ENCODE assay signal across 11 cellular contexts in the genomic region with DNA sequence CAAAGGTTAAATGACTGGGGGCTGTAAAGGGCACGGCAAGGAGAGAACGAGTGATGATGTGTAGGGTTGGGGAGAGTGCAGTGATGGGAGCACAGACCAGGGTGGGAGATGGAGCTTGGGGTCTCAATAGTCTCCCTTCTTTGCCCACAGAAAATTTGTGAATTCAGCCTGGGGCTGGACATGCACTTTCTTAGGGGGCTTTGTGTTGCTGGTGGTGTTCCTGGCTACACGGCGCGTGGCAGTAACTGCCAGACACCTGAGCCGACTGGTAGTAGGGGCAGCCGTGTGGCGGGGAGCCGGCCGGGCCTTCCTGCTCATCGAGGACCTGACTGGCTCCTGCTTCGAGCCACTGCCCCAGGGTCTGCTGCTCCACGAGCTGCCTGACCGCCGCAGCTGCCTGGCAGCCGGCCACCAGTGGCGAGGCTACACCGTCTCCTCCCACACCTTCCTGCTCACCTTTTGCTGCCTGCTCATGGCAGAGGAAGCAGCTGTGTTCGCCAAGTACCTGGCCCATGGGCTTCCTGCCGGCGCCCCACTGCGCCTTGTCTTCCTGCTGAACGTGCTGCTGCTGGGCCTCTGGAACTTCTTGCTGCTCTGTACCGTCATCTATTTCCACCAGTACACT. TPM values are rescaled to one million over a fixed set of nuclear protein-coding genes. Genes with fewer than 3 reads are reported as not detected.
DNase-seq lines count a peak whose midpoint lies in the region.
"Had no signal": no experiment of that assay in that cellular context is flagged by ENCODE, and none has a peak within 500 bp of the region (broad histone marks: within the 10 kb centered on the region; RNA-seq: fewer than 3 reads in every experiment).

No MANE protein-coding gene starts in this region.

- peaks cover 28% of the 10 kb centered on the region for H3K4me1 ChIP-seq in effector memory CD4-positive, alpha-beta T cell (ENCODE audit: control insufficient read depth, insufficient read depth, low read length, poor library complexity, severe bottlenecking)

- no peak overlapping the region for H3K4me3 Mint-ChIP-seq in T-helper 1 cell treated with Interleukin-12 subunit alpha and Interleukin-12 subunit beta and Interleukin-4 antibody, amounts not matched to agents 30 μg/mL and 1 μg/mL, for 36 hours
- H3K4me3 Mint-ChIP-seq: immature natural killer cell had no signal

- H3K9me3 ChIP-seq in effector memory CD4-positive, alpha-beta T cell (ENCODE audit: control insufficient read depth, low read length), result no peaks in the 10 kb centered on the region
- H3K9me3 ChIP-seq: sigmoid colon, tibial artery had no signal

- no peaks in the 10 kb centered on the region for H3K27me3 Mint-ChIP-seq in T-helper 1 cell treated with Interleukin-12 subunit alpha and Interleukin-12 subunit beta and Interleukin-4 antibody, amounts not matched to agents 30 μg/mL and 1 μg/mL, for 36 hours (ENCODE audit: low read depth)

- no peaks in the 10 kb centered on the region for H3K36me3 ChIP-seq in effector memory CD4-positive, alpha-beta T cell (ENCODE audit: control insufficient read depth, insufficient read depth, low read length)
- H3K36me3 ChIP-seq: sigmoid colon had no signal

- peak overlapping the region; percentile 43 for H3K27ac ChIP-seq in effector memory CD4-positive, alpha-beta T cell (ENCODE audit: insufficient read depth, low read length, poor library complexity, severe bottlenecking)
- H3K27ac ChIP-seq: tibial artery had no signal

- peaks cover 14% of the 10 kb centered on the region for H3K36me3 Mint-ChIP-seq in T-helper 1 cell treated with Interleukin-12 subunit alpha and Interleukin-12 subunit beta and Interleukin-4 antibody, amounts not matched to agents 30 μg/mL and 1 μg/mL, for 36 hours (ENCODE audit: low read depth)

- H3K4me1 Mint-ChIP-seq in T-helper 1 cell treated with Interleukin-12 subunit alpha and Interleukin-12 subunit beta and Interleukin-4 antibody, amounts not matched to agents 30 μg/mL and 1 μg/mL, for 36 hours (ENCODE audit: low read depth), result peaks cover 25% of the 10 kb centered on the region

- H3K9me3 Mint-ChIP-seq in T-helper 1 cell treated with Interleukin-12 subunit alpha and Interleukin-12 subunit beta and Interleukin-4 antibody, amounts not matched to agents 30 μg/mL and 1 μg/mL, for 36 hours, result no peaks in the 10 kb centered on the region
- H3K9me3 Mint-ChIP-seq: immature natural killer cell had no signal

- no peaks in the 10 kb centered on the region for H3K27me3 ChIP-seq in effector memory CD4-positive, alpha-beta T cell (replicated peaks; ENCODE audit: control insufficient read depth, insufficient read depth, low read length, poor library complexity, severe bottlenecking)
- H3K27me3 ChIP-seq: sigmoid colon, tibial artery had no signal

- no peak overlapping the region for H3K4me3 ChIP-seq in effector memory CD4-positive, alpha-beta T cell (ENCODE audit: insufficient read depth, low read depth, low read length, poor library complexity, severe bottlenecking)
- H3K4me3 ChIP-seq: coronary artery, sigmoid colon, tibial artery had no signal

- DNase-seq in NCI-H1105 (lab: John Stamatoyannopoulos, UW) (peak; percentile 55), GF-D8 (lab: John Stamatoyannopoulos, UW) (no peak), A172 (ENCODE audit: low spot score) (no peak), AG08396 (ENCODE audit: low spot score) (no peak)
- DNase-seq in effector memory CD4-positive, alpha-beta T cell, result no peak
- DNase-seq in stimulated activated CD4-positive, alpha-beta T cell treated with anti-CD3 and anti-CD28 coated beads, Interleukin-4, amount 100 ng/mL, for 1 hour, result peak; percentile 30
- DNase-seq: immature natural killer cell, sigmoid colon had no signal

- H3K27ac Mint-ChIP-seq in T-helper 1 cell treated with Interleukin-12 subunit alpha and Interleukin-12 subunit beta and Interleukin-4 antibody, amounts not matched to agents 30 μg/mL and 1 μg/mL, for 36 hours, result peak overlapping the region; percentile 53

RNA-seq across cellular contexts. Expression of a gene that starts 1.7 kb away (rescaled TPM):
- total RNA-seq in A172 (2014; rRNA removed; shearing (Covaris generic)), result not detected in 2 replicates

RNA-seq across cellular contexts. Expression of a gene that starts 3.8 kb away (rescaled TPM):
- 163 TPM in 2 replicates for total RNA-seq in A172 (2014; rRNA removed; shearing (Covaris generic))

RNA-seq across cellular contexts. Expression of a gene that starts 9.2 kb away (rescaled TPM):
- total RNA-seq in A172 (2014; rRNA removed; shearing (Covaris generic)), result 11.3 and 15.2 TPM in 2 replicates

RNA-seq across cellular contexts. Expression of a gene that starts 14.2 kb away (rescaled TPM):
- total RNA-seq in A172 (2014; rRNA removed; shearing (Covaris generic)), result 102 and 126 TPM in 2 replicates

RNA-seq across cellular contexts. Expression of a gene that starts 15.1 kb away (rescaled TPM):
- 30.6 and 32.1 TPM in 2 replicates for total RNA-seq in A172 (2014; rRNA removed; shearing (Covaris generic))

Comparison
In these comparisons a context has a peak if more than half of its experiments do, and no peak if none do; other contexts are left out.
1. DNase-seq: peak in NCI-H1105 (single experiment) and stimulated activated CD4-positive, alpha-beta T cell treated with anti-CD3 and anti-CD28 coated beads, Interleukin-4, amount 100 ng/mL, for 1 hour (single experiment); none in effector memory CD4-positive, alpha-beta T cell (0 of 3), GF-D8 (single experiment), A172 (single experiment) and AG08396 (single experiment).